Comparison of ENCODE assay signal across 2 cellular contexts in the genomic region with DNA sequence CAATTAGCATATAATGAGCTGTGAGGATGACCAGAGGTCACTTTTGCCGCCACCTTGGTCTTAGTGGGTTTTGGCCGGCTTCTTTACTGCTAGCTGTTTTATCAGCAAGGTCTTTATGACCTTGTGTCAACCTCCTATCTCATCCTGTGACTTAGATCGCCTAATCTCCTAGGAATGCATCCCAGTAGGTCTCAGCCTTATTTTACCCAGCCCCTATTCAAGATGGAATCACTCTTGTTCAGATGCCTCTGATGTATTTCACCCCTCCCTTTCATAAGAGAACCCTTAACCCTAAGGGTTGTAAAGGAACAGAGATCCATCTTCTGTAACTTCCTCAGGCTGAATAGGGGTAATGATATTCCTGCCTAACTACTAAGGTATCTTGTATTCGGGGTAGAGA.
TF ChIP-seq lines count a peak whose summit lies in the region.

No MANE protein-coding gene starts in this region.

TF ChIP-seq in SK-N-SH treated with all-trans-retinoic acid at 6 μM for 48 hours, 23 proteins besides CTCF, POLR2A, EP300 and RAD21:
- TF ChIP-seq SNAI2 (CRISPR knock-in tag; IDR thresholded peaks at IDR 0.05) (peak; percentile 64; the same call in 1 of the 2 replicates), ZNF70 (CRISPR knock-in tag; IDR thresholded peaks at IDR 0.05) (no peak), ISL1 (CRISPR knock-in tag; IDR thresholded peaks at IDR 0.05) (no peak), ARNTL (CRISPR knock-in tag; IDR thresholded peaks at IDR 0.05; ENCODE audit: borderline replicate concordance, low read depth) (no peak)
- TF ChIP-seq, protein P1, sequence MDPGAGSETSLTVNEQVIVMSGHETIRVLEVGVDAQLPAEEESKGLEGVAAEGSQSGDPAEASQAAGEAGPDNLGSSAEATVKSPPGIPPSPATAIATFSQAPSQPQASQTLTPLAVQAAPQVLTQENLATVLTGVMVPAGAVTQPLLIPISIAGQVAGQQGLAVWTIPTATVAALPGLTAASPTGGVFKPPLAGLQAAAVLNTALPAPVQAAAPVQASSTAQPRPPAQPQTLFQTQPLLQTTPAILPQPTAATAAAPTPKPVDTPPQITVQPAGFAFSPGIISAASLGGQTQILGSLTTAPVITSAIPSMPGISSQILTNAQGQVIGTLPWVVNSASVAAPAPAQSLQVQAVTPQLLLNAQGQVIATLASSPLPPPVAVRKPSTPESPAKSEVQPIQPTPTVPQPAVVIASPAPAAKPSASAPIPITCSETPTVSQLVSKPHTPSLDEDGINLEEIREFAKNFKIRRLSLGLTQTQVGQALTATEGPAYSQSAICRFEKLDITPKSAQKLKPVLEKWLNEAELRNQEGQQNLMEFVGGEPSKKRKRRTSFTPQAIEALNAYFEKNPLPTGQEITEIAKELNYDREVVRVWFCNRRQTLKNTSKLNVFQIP (CRISPR knock-in tag; IDR thresholded peaks at IDR 0.05; ENCODE audit: borderline replicate concordance, low read depth) = no peak
- TF ChIP-seq, protein P2, sequence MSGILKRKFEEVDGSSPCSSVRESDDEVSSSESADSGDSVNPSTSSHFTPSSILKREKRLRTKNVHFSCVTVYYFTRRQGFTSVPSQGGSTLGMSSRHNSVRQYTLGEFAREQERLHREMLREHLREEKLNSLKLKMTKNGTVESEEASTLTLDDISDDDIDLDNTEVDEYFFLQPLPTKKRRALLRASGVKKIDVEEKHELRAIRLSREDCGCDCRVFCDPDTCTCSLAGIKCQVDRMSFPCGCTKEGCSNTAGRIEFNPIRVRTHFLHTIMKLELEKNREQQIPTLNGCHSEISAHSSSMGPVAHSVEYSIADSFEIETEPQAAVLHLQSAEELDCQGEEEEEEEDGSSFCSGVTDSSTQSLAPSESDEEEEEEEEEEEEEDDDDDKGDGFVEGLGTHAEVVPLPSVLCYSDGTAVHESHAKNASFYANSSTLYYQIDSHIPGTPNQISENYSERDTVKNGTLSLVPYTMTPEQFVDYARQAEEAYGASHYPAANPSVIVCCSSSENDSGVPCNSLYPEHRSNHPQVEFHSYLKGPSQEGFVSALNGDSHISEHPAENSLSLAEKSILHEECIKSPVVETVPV (CRISPR knock-in tag; IDR thresholded peaks at IDR 0.05) = no peak
- TF ChIP-seq, protein P3, sequence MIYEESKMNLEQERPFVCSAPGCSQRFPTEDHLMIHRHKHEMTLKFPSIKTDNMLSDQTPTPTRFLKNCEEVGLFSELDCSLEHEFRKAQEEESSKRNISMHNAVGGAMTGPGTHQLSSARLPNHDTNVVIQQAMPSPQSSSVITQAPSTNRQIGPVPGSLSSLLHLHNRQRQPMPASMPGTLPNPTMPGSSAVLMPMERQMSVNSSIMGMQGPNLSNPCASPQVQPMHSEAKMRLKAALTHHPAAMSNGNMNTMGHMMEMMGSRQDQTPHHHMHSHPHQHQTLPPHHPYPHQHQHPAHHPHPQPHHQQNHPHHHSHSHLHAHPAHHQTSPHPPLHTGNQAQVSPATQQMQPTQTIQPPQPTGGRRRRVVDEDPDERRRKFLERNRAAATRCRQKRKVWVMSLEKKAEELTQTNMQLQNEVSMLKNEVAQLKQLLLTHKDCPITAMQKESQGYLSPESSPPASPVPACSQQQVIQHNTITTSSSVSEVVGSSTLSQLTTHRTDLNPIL (CRISPR knock-in tag; IDR thresholded peaks at IDR 0.05; ENCODE audit: low read depth) = no peak

TF ChIP-seq in SK-N-SH, 30 proteins besides CTCF, POLR2A, EP300 and RAD21:
- TF ChIP-seq TAF1 (IDR thresholded peaks at IDR 0.05; ENCODE audit: borderline replicate concordance, low read depth, low read length) (no peak), NFIC (IDR thresholded peaks at IDR 0.05; ENCODE audit: borderline replicate concordance) (no peak), ELF1 (IDR thresholded peaks at IDR 0.05) (no peak), YY1 (IDR thresholded peaks at IDR 0.05; ENCODE audit: low read depth) (no peak)
- TF ChIP-seq, protein P4, sequence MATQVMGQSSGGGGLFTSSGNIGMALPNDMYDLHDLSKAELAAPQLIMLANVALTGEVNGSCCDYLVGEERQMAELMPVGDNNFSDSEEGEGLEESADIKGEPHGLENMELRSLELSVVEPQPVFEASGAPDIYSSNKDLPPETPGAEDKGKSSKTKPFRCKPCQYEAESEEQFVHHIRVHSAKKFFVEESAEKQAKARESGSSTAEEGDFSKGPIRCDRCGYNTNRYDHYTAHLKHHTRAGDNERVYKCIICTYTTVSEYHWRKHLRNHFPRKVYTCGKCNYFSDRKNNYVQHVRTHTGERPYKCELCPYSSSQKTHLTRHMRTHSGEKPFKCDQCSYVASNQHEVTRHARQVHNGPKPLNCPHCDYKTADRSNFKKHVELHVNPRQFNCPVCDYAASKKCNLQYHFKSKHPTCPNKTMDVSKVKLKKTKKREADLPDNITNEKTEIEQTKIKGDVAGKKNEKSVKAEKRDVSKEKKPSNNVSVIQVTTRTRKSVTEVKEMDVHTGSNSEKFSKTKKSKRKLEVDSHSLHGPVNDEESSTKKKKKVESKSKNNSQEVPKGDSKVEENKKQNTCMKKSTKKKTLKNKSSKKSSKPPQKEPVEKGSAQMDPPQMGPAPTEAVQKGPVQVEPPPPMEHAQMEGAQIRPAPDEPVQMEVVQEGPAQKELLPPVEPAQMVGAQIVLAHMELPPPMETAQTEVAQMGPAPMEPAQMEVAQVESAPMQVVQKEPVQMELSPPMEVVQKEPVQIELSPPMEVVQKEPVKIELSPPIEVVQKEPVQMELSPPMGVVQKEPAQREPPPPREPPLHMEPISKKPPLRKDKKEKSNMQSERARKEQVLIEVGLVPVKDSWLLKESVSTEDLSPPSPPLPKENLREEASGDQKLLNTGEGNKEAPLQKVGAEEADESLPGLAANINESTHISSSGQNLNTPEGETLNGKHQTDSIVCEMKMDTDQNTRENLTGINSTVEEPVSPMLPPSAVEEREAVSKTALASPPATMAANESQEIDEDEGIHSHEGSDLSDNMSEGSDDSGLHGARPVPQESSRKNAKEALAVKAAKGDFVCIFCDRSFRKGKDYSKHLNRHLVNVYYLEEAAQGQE (IDR thresholded peaks at IDR 0.05; ENCODE audit: low read depth, low read length) = no peak
- TF ChIP-seq, protein P5, sequence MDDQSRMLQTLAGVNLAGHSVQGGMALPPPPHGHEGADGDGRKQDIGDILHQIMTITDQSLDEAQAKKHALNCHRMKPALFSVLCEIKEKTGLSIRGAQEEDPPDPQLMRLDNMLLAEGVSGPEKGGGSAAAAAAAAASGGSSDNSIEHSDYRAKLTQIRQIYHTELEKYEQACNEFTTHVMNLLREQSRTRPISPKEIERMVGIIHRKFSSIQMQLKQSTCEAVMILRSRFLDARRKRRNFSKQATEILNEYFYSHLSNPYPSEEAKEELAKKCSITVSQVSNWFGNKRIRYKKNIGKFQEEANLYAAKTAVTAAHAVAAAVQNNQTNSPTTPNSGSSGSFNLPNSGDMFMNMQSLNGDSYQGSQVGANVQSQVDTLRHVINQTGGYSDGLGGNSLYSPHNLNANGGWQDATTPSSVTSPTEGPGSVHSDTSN (IDR thresholded peaks at IDR 0.05) = no peak
- TF ChIP-seq, protein P6, sequence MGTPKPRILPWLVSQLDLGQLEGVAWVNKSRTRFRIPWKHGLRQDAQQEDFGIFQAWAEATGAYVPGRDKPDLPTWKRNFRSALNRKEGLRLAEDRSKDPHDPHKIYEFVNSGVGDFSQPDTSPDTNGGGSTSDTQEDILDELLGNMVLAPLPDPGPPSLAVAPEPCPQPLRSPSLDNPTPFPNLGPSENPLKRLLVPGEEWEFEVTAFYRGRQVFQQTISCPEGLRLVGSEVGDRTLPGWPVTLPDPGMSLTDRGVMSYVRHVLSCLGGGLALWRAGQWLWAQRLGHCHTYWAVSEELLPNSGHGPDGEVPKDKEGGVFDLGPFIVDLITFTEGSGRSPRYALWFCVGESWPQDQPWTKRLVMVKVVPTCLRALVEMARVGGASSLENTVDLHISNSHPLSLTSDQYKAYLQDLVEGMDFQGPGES (IDR thresholded peaks at IDR 0.05; ENCODE audit: low read depth, low read length) = no peak
